In genomic region chr4:84691170-84691691, GRCh38 we compare ENCODE assay signal across 10 cellular contexts.
DNase-seq lines count a peak whose midpoint lies in the region; ATAC-seq and TF ChIP-seq lines count a peak whose summit lies in the region.
"Had no signal": no experiment of that assay in that cellular context is flagged by ENCODE, and none has a peak within 500 bp of the region (broad histone marks: within the 10 kb centered on the region; RNA-seq: fewer than 3 reads in every experiment).

No MANE protein-coding gene starts in this region.

- intact Hi-C loops in body of pancreas (cut with DNase I), result no loop called here
- intact Hi-C loops in sigmoid colon (cut with DNase I), result no loop called here

- peak overlapping the region in 6 of 11 experiments; percentile 13 to 27 (median 16); a peak in 6 of 22 replicates for H3K9ac ChIP-seq in BLaER1 treated with 17β-estradiol and CSF1 and Interleukin-3, amounts not matched to agents 10 nM and 100 nM

- DNase-seq in M059J (ENCODE audit: low read depth) (peak; percentile 94), body of pancreas (peak in 1 of 4 donors; percentile 16), retina (no peak), GM19238 (ENCODE audit: insufficient read length, low spot score) (no peak), sigmoid colon (no peak)
- DNase-seq: activated T-cell treated with anti-CD3 and anti-CD28 coated beads, Interleukin-2, amount 50 U/mL, for 24 hours; NCI-H1105 had no signal

- H3K4me1 ChIP-seq in BLaER1 treated with 17β-estradiol and CSF1 and Interleukin-3, amounts not matched to agents 10 nM and 100 nM, result peaks cover 0 to 44% (median 21%) of the 10 kb centered on the region in 10 experiments; a peak in 18 of 20 replicates
- no peaks in the 10 kb centered on the region for H3K4me1 ChIP-seq in body of pancreas
- peaks cover 19% of the 10 kb centered on the region for H3K4me1 ChIP-seq in mesodermal cell (ENCODE audit: control insufficient read depth, insufficient read depth, low read length, poor library complexity, severe bottlenecking)
- peaks cover 0 to 13% (median 0%) of the 10 kb centered on the region in 4 donors for H3K4me1 ChIP-seq in sigmoid colon

- TF ChIP-seq EP300 in sigmoid colon (IDR thresholded peaks at IDR 0.05), result no peak

- 67 to 85% methylated on average over 1 of the region's 1 CpG for WGBS in body of pancreas, 2 donors
- WGBS in mesodermal cell (ENCODE audit: insufficient coverage in 2 of 2), 2 experiments, result 100% methylated on average over 1 of the region's 1 CpG; no CpG with 5 or more reads in 1 of the 2 experiments
- WGBS in sigmoid colon, 2 donors, result 77 to 78% methylated on average over 1 of the region's 1 CpG

- H3K27me3 ChIP-seq in BLaER1 treated with 17β-estradiol and CSF1 and Interleukin-3, amounts not matched to agents 10 nM and 100 nM, result no peaks in the 10 kb centered on the region
- no peaks in the 10 kb centered on the region for H3K27me3 ChIP-seq in body of pancreas
- H3K27me3 ChIP-seq in sigmoid colon, result no peaks in the 10 kb centered on the region

- peak overlapping the region in 10 of 11 experiments; percentile 6 to 74 (median 55); a peak in 17 of 22 replicates for H3K27ac ChIP-seq in BLaER1 treated with 17β-estradiol and CSF1 and Interleukin-3, amounts not matched to agents 10 nM and 100 nM
- H3K27ac ChIP-seq in body of pancreas, result no peak overlapping the region
- H3K27ac ChIP-seq in mesodermal cell (ENCODE audit: low read depth, low read length, severe bottlenecking), result peak overlapping the region; percentile 85
- peak overlapping the region in 1 of 4 donors; percentile 35 for H3K27ac ChIP-seq in sigmoid colon

- TF ChIP-seq POLR2A in body of pancreas (IDR thresholded peaks at IDR 0.05), result no peak
- no peak for TF ChIP-seq POLR2A in sigmoid colon (IDR thresholded peaks at IDR 0.05)

- peak overlapping the region in 2 of 10 experiments; percentile 9 to 32; a peak in 1 of 20 replicates for H3K4me3 ChIP-seq in BLaER1 treated with 17β-estradiol and CSF1 and Interleukin-3, amounts not matched to agents 10 nM and 100 nM
- H3K4me3 ChIP-seq in body of pancreas, result no peak overlapping the region
- no peak overlapping the region for H3K4me3 ChIP-seq in mesodermal cell (ENCODE audit: extremely low read depth, insufficient read depth, low read length, poor library complexity, severe bottlenecking)
- H3K4me3 ChIP-seq in sigmoid colon, result no peak overlapping the region

- H3K4me2 ChIP-seq in BLaER1 treated with 17β-estradiol and CSF1 and Interleukin-3, amounts not matched to agents 10 nM and 100 nM, result peak overlapping the region in 10 of 11 experiments; percentile 43 to 84 (median 70); a peak in 20 of 22 replicates

- peaks cover 78 to 99% (median 91%) of the 10 kb centered on the region in 11 experiments for H3K36me3 ChIP-seq in BLaER1 treated with 17β-estradiol and CSF1 and Interleukin-3, amounts not matched to agents 10 nM and 100 nM
- H3K36me3 ChIP-seq in body of pancreas (replicated peaks in 1 of 2; ENCODE audit: insufficient read depth in 1 of 2, low read depth in 2 of 2) (peaks cover 12 to 27% of the 10 kb centered on the region in 2 donors), mesodermal cell (ENCODE audit: control insufficient read depth, insufficient read depth, low read length) (peaks cover 80% of the 10 kb centered on the region), sigmoid colon (peaks cover 9 to 94% (median 33%) of the 10 kb centered on the region in 4 donors)

- TF ChIP-seq CTCF in body of pancreas (IDR thresholded peaks at IDR 0.05) (no peak), sigmoid colon (IDR thresholded peaks at IDR 0.05) (no peak)

- H4K20me1 ChIP-seq in BLaER1 treated with 17β-estradiol and CSF1 and Interleukin-3, amounts not matched to agents 10 nM and 100 nM, result peaks cover 0 to 82% (median 0%) of the 10 kb centered on the region in 11 experiments; a peak in 8 of 22 replicates

- 0 out of 22 replicates have a peak, but pooled peaks cover 0 to 6% (median 0%) of the 10 kb centered on the region in 11 experiments for H3K9me3 ChIP-seq in BLaER1 treated with 17β-estradiol and CSF1 and Interleukin-3, amounts not matched to agents 10 nM and 100 nM (replicated peaks in 1 of 11)
- H3K9me3 ChIP-seq in body of pancreas (no peaks in the 10 kb centered on the region), mesodermal cell (ENCODE audit: control insufficient read depth, low read length) (no peaks in the 10 kb centered on the region), sigmoid colon (no peaks in the 10 kb centered on the region)

- peak; percentile 27 for ATAC-seq in body of pancreas
- no peak for ATAC-seq in HG03135 (IDR thresholded peaks at IDR 0.05; ENCODE audit: unreplicated experiment)

Comparison
In these comparisons a context has a peak if more than half of its experiments do, and no peak if none do; other contexts are left out.
1. H3K27ac ChIP-seq: peak in BLaER1 treated with 17β-estradiol and CSF1 and Interleukin-3, amounts not matched to agents 10 nM and 100 nM (10 of 11) and mesodermal cell (single experiment); none in body of pancreas (0 of 4).